25 cellular contexts compared by ENCODE assay signal in genomic region chr3:105555206-105555605, GRCh38.
"Had no signal": no experiment of that assay in that cellular context is flagged by ENCODE, and none has a peak within 500 bp of the region (broad histone marks: within the 10 kb centered on the region; RNA-seq: fewer than 3 reads in every experiment).

No MANE protein-coding gene starts in this region.

- H3K27me3 ChIP-seq: brain microvascular endothelial cell, esophagus squamous epithelium, gastroesophageal sphincter, hepatocyte, pancreas, right atrium auricular region, stomach, thyroid gland, upper lobe of right lung had no signal

- DNase-seq: activated B cell treated with CpG ODN at 0.5 μM for 24 hours; activated CD4-positive, alpha-beta T cell treated with anti-CD3 and anti-CD28 coated beads, Interleukin-2, amount 50 U/mL, for 1 hour; activated CD8-positive, alpha-beta T cell treated with anti-CD3 and anti-CD28 coated beads for 36 hours; activated T-cell treated with anti-CD3 and anti-CD28 coated beads, Interleukin-2, amount 50 U/mL, for 48 hours; aorta; brain microvascular endothelial cell; caudate nucleus; endodermal cell; esophagus squamous epithelium; left colon; midbrain; naive thymus-derived CD8-positive, alpha-beta T cell; nucleus accumbens; pancreas; psoas muscle; stimulated activated CD4-positive, alpha-beta T cell treated with anti-CD3 and anti-CD28 coated beads, Interleukin-15, amount 100 ng/mL, for 24 hours; stimulated activated CD4-positive, alpha-beta T cell treated with anti-CD3 and anti-CD28 coated beads, Interleukin-2, amount 100 ng/mL, for 24 hours; stimulated activated naive B cell treated with anti-CD40 and anti-IgM and Interleukin-4, amounts not matched to agents 10 μg/mL and 1 μg/mL and 100 μg/mL, for 72 hours; stomach; T-cell; thyroid gland; upper lobe of right lung had no signal

- ATAC-seq: activated CD8-positive, alpha-beta T cell treated with anti-CD3 and anti-CD28 coated beads for 36 hours; gastroesophageal sphincter; left colon; naive thymus-derived CD8-positive, alpha-beta T cell; pancreas; psoas muscle; stimulated activated naive B cell treated with anti-CD40 and anti-IgM and Interleukin-4, amounts not matched to agents 10 μg/mL and 1 μg/mL and 100 μg/mL, for 72 hours; T-cell; upper lobe of right lung had no signal

- H3K4me3 ChIP-seq: esophagus squamous epithelium, gastroesophageal sphincter, hepatocyte, pancreas, psoas muscle, right atrium auricular region, stomach, thyroid gland, upper lobe of right lung had no signal

- H3K27ac ChIP-seq: brain microvascular endothelial cell, esophagus squamous epithelium, gastroesophageal sphincter, hepatocyte, pancreas, psoas muscle, right atrium auricular region, stomach, thyroid gland, upper lobe of right lung had no signal

- H3K4me2 ChIP-seq: hepatocyte had no signal

- H3K36me3 ChIP-seq: right atrium auricular region had no signal

- H3K79me2 ChIP-seq: hepatocyte had no signal

- H3K4me1 ChIP-seq: esophagus squamous epithelium, gastroesophageal sphincter, pancreas, psoas muscle, right atrium auricular region, stomach, thyroid gland, upper lobe of right lung had no signal

- H2AFZ ChIP-seq: hepatocyte had no signal

- H3K9me3 ChIP-seq: esophagus squamous epithelium, gastroesophageal sphincter, pancreas, psoas muscle, right atrium auricular region, stomach, thyroid gland, upper lobe of right lung had no signal
